24 cellular contexts compared by ENCODE assay signal in genomic region chr1:188277771-188278170, GRCh38.
"Had no signal": no experiment of that assay in that cellular context is flagged by ENCODE, and none has a peak within 500 bp of the region (broad histone marks: within the 10 kb centered on the region; RNA-seq: fewer than 3 reads in every experiment).

No MANE protein-coding gene starts in this region.

- H3K27me3 ChIP-seq: colonic mucosa, dorsolateral prefrontal cortex, esophagus muscularis mucosa, esophagus squamous epithelium, foreskin keratinocyte, gastrocnemius medialis, gastroesophageal sphincter, heart left ventricle, heart right ventricle had no signal

- H3K9me3 ChIP-seq: colonic mucosa, esophagus muscularis mucosa, esophagus squamous epithelium, gastrocnemius medialis, gastroesophageal sphincter had no signal

- ATAC-seq: effector memory CD8-positive, alpha-beta T cell; esophagus mucosa; foreskin keratinocyte; gastrocnemius medialis; gastroesophageal sphincter; heart left ventricle; heart right ventricle had no signal

- H3K36me3 ChIP-seq: colonic mucosa, esophagus muscularis mucosa, esophagus squamous epithelium, gastrocnemius medialis, gastroesophageal sphincter, heart left ventricle, heart right ventricle had no signal

- DNase-seq: colonic mucosa; cortex of kidney; dermis blood vessel endothelial cell; dorsolateral prefrontal cortex; effector CD4-positive, alpha-beta T cell; effector CD8-positive, alpha-beta T cell; effector memory CD4-positive, alpha-beta T cell; effector memory CD8-positive, alpha-beta T cell; endodermal cell; erythroblast; esophagus squamous epithelium; foreskin fibroblast; foreskin keratinocyte; foreskin melanocyte; gastrocnemius medialis; glutamatergic neuron; head of caudate nucleus; heart left ventricle; heart right ventricle had no signal

- H3K4me3 ChIP-seq: colonic mucosa, coronary artery, dorsolateral prefrontal cortex, esophagus muscularis mucosa, esophagus squamous epithelium, gastrocnemius medialis, gastroesophageal sphincter, heart left ventricle, heart right ventricle had no signal

- H3K27ac ChIP-seq: colonic mucosa, coronary artery, dorsolateral prefrontal cortex, epithelial cell of prostate, esophagus muscularis mucosa, esophagus squamous epithelium, foreskin keratinocyte, gastrocnemius medialis, gastroesophageal sphincter, heart left ventricle, heart right ventricle had no signal

- H3K4me1 ChIP-seq: colonic mucosa, esophagus muscularis mucosa, esophagus squamous epithelium, foreskin keratinocyte, gastrocnemius medialis, gastroesophageal sphincter, heart left ventricle, heart right ventricle had no signal
